ENCODE assay signal across 22 cellular contexts in the genomic region with DNA sequence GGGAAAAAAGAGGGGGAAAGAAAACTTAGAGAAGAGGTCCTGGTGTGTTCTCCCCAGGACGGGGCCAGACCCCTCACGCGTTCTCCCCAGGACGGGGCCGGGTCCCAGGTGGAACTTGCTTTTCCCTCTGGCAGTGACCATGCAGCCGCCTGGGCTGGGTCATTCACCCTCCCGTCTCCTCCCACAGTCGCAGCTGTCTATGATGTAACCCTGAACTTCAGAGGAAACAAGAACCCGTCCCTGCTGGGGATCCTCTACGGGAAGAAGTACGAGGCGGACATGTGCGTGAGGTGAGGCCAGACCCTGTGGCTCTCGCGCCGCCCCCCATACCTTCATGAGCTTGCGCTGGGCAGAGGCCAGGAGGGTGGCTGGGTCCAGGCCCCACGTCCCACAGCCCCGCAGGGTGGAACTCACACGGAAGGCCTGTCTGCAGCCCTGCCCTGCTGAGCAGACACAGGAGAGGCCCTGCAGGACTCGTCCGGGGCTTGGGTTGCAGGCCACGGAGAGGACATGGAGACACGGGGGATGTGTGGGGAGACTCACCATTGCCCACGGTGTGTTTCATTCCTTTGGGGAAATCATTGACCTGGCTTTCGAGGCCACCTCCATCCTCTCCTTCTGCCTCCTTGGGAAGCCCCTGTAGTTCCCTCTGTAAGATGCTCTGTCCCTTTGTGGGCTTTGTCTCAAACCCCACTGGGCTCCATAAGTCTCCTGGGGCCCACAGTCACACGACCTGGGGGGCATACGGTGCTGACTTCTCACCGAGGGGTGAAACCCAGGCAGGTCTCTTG. TPM values are rescaled to one million over a fixed set of nuclear protein-coding genes. Genes with fewer than 3 reads are reported as not detected.
A peak's percentile ranks its signal among the peaks of the same experiment; 100 is the strongest.
DNase-seq lines count a peak whose midpoint lies in the region; ATAC-seq and TF ChIP-seq lines count a peak whose summit lies in the region.
"Had no signal": no experiment of that assay in that cellular context is flagged by ENCODE, and none has a peak within 500 bp of the region (broad histone marks: within the 10 kb centered on the region; RNA-seq: fewer than 3 reads in every experiment).

No MANE protein-coding gene starts in this region.

- intact Hi-C loops in heart left ventricle (cut with DNase I) (loop anchor here in 1 of 10 donors (2.0 kb wide), 1 partner anchor 159 kb away; no protein-coding TSS in a partner anchor), testis (cut with DNase I; ENCODE audit: low total_unique reads) (no loop called here)

- TF ChIP-seq CTCF in heart left ventricle (IDR thresholded peaks at IDR 0.05) (no peak), right atrium auricular region (IDR thresholded peaks at IDR 0.05) (no peak), glutamatergic neuron (IDR thresholded peaks at IDR 0.05; ENCODE audit: partially characterized antibody, unreplicated experiment) (no peak), testis (IDR thresholded peaks at IDR 0.05) (no peak)

- WGBS in heart left ventricle, 4 donors: 79 to 83% (median 81%) methylated on average over 18 to 29 of the region's 29 CpGs
- WGBS in testis, 2 donors: 76 to 83% methylated on average over 28 to 29 of the region's 29 CpGs

- peak in 3 of 4 donors; percentile 33 to 56 (median 41) for ATAC-seq in heart left ventricle
- ATAC-seq: activated T-cell treated with anti-CD3 and anti-CD28 coated beads, Interleukin-2, amount 50 U/mL, for 4 hours; naive thymus-derived CD8-positive, alpha-beta T cell had no signal

- H3K27ac Mint-ChIP-seq in glutamatergic neuron (ENCODE audit: unreplicated experiment): no peak overlapping the region

- H3K27ac ChIP-seq in heart left ventricle (peak overlapping the region in 1 of 12 donors; percentile 8), right atrium auricular region (no peak overlapping the region), testis (no peak overlapping the region)
- H3K27ac ChIP-seq: BLaER1, sigmoid colon, suprapubic skin, uterus had no signal

- in situ Hi-C loops in HAP-1 (cut with MboI; ENCODE audit: low sequenced_read_pairs): no loop called here

- DNase-seq in heart left ventricle: peak in 1 of 5 donors; percentile 58
- DNase-seq in right atrium auricular region (ENCODE audit: low spot score): no peak
- no peak for DNase-seq in glutamatergic neuron
- peak; percentile 32 for DNase-seq in myocyte (ENCODE audit: low read depth)
- DNase-seq in testis: peak; percentile 35
- no peak for DNase-seq in SKM-1 (lab: John Stamatoyannopoulos, UW; ENCODE audit: unreplicated experiment)
- DNase-seq in HAP-1 (ENCODE audit: low spot score in 2 of 2): no peak
- no peak for DNase-seq in HuH-7.5 (ENCODE audit: low spot score)
- DNase-seq: activated CD4-positive, alpha-beta T cell treated with anti-CD3 and anti-CD28 coated beads for 1 hour; activated CD8-positive, alpha-beta memory T cell treated with anti-CD3 and anti-CD28 coated beads for 24 hours; activated naive CD4-positive, alpha-beta T cell treated with Interleukin-2 at 50 U/mL for 16 hours; activated T-cell treated with anti-CD3 and anti-CD28 coated beads, Interleukin-2, amount 50 U/mL, for 4 hours; mesenchymal stem cell; naive thymus-derived CD8-positive, alpha-beta T cell; NCI-H1417 treated with DMSO at 0.1 percent for 48 hours; NCI-H2107; NCI-H524 treated with DMSO at 0.1 percent for 48 hours; ovary; sigmoid colon; uterus had no signal

- H3K4me1 ChIP-seq in heart left ventricle: peaks cover 0 to 9% (median 3%) of the 10 kb centered on the region in 12 donors
- no peaks in the 10 kb centered on the region for H3K4me1 ChIP-seq in right atrium auricular region
- peaks cover 4% of the 10 kb centered on the region for H3K4me1 ChIP-seq in testis
- H3K4me1 ChIP-seq in HAP-1: no peaks in the 10 kb centered on the region
- H3K4me1 ChIP-seq: uterus had no signal

- H3K4me3 ChIP-seq in heart left ventricle (peak overlapping the region in 3 of 12 donors; percentile 10 to 29 (median 26)), right atrium auricular region (no peak overlapping the region), testis (no peak overlapping the region), HAP-1 (no peak overlapping the region)
- H3K4me3 ChIP-seq: BLaER1, ovary, sigmoid colon, suprapubic skin, uterus had no signal

- H3K36me3 ChIP-seq in heart left ventricle (peaks cover 0 to 66% (median 57%) of the 10 kb centered on the region in 9 donors), right atrium auricular region (peaks cover 40% of the 10 kb centered on the region), testis (ENCODE audit: low read depth, missing control alignments) (no peaks in the 10 kb centered on the region), HAP-1 (replicated peaks) (peaks cover 9% of the 10 kb centered on the region; the same call in 1 of the 2 replicates)
- H3K36me3 ChIP-seq: ovary, uterus had no signal

- TF ChIP-seq POLR2A in heart left ventricle (IDR thresholded peaks at IDR 0.05) (no peak), testis (IDR thresholded peaks at IDR 0.05) (no peak)

- peaks cover 9% of the 10 kb centered on the region for H3K27me3 Mint-ChIP-seq in glutamatergic neuron (ENCODE audit: unreplicated experiment)
- H3K27me3 Mint-ChIP-seq: naive thymus-derived CD8-positive, alpha-beta T cell had no signal

- H3K4me3 Mint-ChIP-seq in glutamatergic neuron (ENCODE audit: unreplicated experiment): peak overlapping the region; percentile 20
- H3K4me3 Mint-ChIP-seq: activated T-cell treated with anti-CD3 and anti-CD28 coated beads, Interleukin-2, amount 50 U/mL, for 4 hours; naive thymus-derived CD8-positive, alpha-beta T cell had no signal

- H3K27me3 ChIP-seq in heart left ventricle (no peaks in the 10 kb centered on the region), right atrium auricular region (no peaks in the 10 kb centered on the region), testis (no peaks in the 10 kb centered on the region), HAP-1 (ENCODE audit: low read depth) (no peaks in the 10 kb centered on the region)
- H3K27me3 ChIP-seq: BLaER1, ovary, sigmoid colon, suprapubic skin, uterus had no signal

- no peaks in the 10 kb centered on the region for H3K9me3 ChIP-seq in heart left ventricle
- H3K9me3 ChIP-seq in right atrium auricular region: no peaks in the 10 kb centered on the region
- H3K9me3 ChIP-seq in testis: no peaks in the 10 kb centered on the region
- no peaks in the 10 kb centered on the region for H3K9me3 ChIP-seq in HAP-1
- H3K9me3 ChIP-seq: BLaER1, ovary, sigmoid colon, suprapubic skin, uterus had no signal

- H3K36me3 Mint-ChIP-seq in glutamatergic neuron (ENCODE audit: unreplicated experiment): no peaks in the 10 kb centered on the region

- H3K9me3 Mint-ChIP-seq in glutamatergic neuron (ENCODE audit: unreplicated experiment): peaks cover 8% of the 10 kb centered on the region
- H3K9me3 Mint-ChIP-seq: activated T-cell treated with anti-CD3 and anti-CD28 coated beads, Interleukin-2, amount 50 U/mL, for 4 hours; naive thymus-derived CD8-positive, alpha-beta T cell had no signal

- peaks cover 15% of the 10 kb centered on the region for H3K4me1 Mint-ChIP-seq in glutamatergic neuron (ENCODE audit: low read depth, unreplicated experiment)

RNA-seq across cellular contexts. Expression of a gene that starts 40.7 kb away (rescaled TPM):
- total RNA-seq in heart left ventricle (10 to 100 TPM; 14.6 to 32.0 (median 22.5) TPM), right atrium auricular region (10 to 100 TPM; 18.2 to 19.7 TPM), glutamatergic neuron (ENCODE audit: unreplicated experiment) (48.4 TPM), myocyte (22.1 and 22.4 TPM in 2 replicates), testis (10 to 100 TPM; 58.0 to 69.8 TPM)
- polyA plus RNA-seq in heart left ventricle (10 to 100 TPM in 1 of 2 donors, 1 to 10 TPM in 1; 5.6 to 12.0 TPM), testis (ENCODE audit: insufficient read depth, low read depth, low replicate concordance) (46.4 TPM)
- 27.1 TPM for polyA plus RNA-seq in myocyte (2012)

Comparison
In these comparisons a context has a peak if more than half of its experiments do, and no peak if none do; other contexts are left out.
1. DNase-seq: peak in myocyte (single experiment) and testis (single experiment); none in right atrium auricular region (single experiment), glutamatergic neuron (single experiment), SKM-1 (single experiment), HAP-1 (0 of 2) and HuH-7.5 (single experiment).